ENCODE assay signal across 27 cellular contexts in the genomic region with DNA sequence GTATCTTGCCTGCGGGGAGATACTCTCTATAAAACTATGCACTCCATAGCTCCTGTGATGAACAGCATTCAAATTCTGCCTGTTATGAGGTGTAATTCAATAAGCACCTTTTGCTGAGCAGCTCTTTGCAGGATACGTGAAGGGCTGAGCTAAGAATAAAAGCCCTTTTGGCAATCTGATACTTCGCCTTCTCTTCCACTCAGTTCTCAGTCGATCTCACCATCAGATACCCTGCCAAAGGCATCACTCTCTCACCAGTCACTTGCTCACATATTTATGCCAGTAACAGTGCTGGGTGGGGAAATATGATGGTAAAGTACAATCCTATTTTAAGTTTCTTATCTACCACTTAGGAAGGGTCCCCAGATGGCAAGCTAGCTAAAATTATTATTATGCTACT.
DNase-seq lines count a peak whose midpoint lies in the region; ATAC-seq and TF ChIP-seq lines count a peak whose summit lies in the region.
"Had no signal": no experiment of that assay in that cellular context is flagged by ENCODE, and none has a peak within 500 bp of the region (broad histone marks: within the 10 kb centered on the region; RNA-seq: fewer than 3 reads in every experiment).

No MANE protein-coding gene starts in this region.

- in situ Hi-C loops in ACHN (cut with HindIII; ENCODE audit: low pct_ligation_motif_present, low pct_unique_long_range_greater_than_20kb, low sequenced_read_pairs) = no loop called here

- peaks cover 11% of the 10 kb centered on the region for H3K4me1 ChIP-seq in GM23338 (ENCODE audit: insufficient read depth)
- H3K4me1 ChIP-seq in CD8-positive, alpha-beta memory T cell (ENCODE audit: insufficient read depth, low read length) = no peaks in the 10 kb centered on the region
- H3K4me1 ChIP-seq: Peyer's patch had no signal

- H3F3A ChIP-seq in GM23338 (replicated peaks; ENCODE audit: low read depth) = no peaks in the 10 kb centered on the region

- no peaks in the 10 kb centered on the region for H3K27me3 ChIP-seq in GM23338 (ENCODE audit: insufficient read depth)
- no peaks in the 10 kb centered on the region for H3K27me3 ChIP-seq in CD8-positive, alpha-beta memory T cell (ENCODE audit: insufficient read depth, low read length, poor library complexity, severe bottlenecking)
- H3K27me3 ChIP-seq: adrenal gland, brain microvascular endothelial cell, Peyer's patch, sigmoid colon, stomach had no signal

- H3K4me3 Mint-ChIP-seq in GM23338 (no peak overlapping the region), nephron (no peak overlapping the region)
- H3K4me3 Mint-ChIP-seq in CD8-positive, alpha-beta memory T cell = no peak overlapping the region
- H3K4me3 Mint-ChIP-seq: activated T-cell treated with anti-CD3 and anti-CD28 coated beads, Interleukin-2, amount 50 U/mL, for 4 hours; CD8-positive, alpha-beta T cell; T-helper 17 cell had no signal

- H3K27me3 Mint-ChIP-seq in GM23338 (ENCODE audit: insufficient read depth, low read depth, poor library complexity) (peaks cover 6% of the 10 kb centered on the region), nephron (ENCODE audit: low read depth) (no peaks in the 10 kb centered on the region)
- peaks cover 23 to 36% of the 10 kb centered on the region in 2 donors for H3K27me3 Mint-ChIP-seq in CD8-positive, alpha-beta memory T cell

- H3K27ac Mint-ChIP-seq in GM23338 = no peak overlapping the region; the same call in 1 of the 2 replicates
- peak overlapping the region; percentile 58 to 83 (median 64) for H3K27ac Mint-ChIP-seq in nephron
- no peak overlapping the region for H3K27ac Mint-ChIP-seq in CD8-positive, alpha-beta memory T cell
- H3K27ac Mint-ChIP-seq: CD8-positive, alpha-beta T cell; T-helper 17 cell had no signal

- no peaks in the 10 kb centered on the region for H3K36me3 ChIP-seq in GM23338 (ENCODE audit: insufficient read depth)
- H3K36me3 ChIP-seq in CD8-positive, alpha-beta memory T cell (ENCODE audit: insufficient read depth, low read length) = no peaks in the 10 kb centered on the region
- H3K36me3 ChIP-seq: adrenal gland had no signal

- H3K9me2 ChIP-seq in GM23338 (ENCODE audit: insufficient read depth) = no peaks in the 10 kb centered on the region

- 0 out of 3 replicates have a peak, but pooled peaks have one; percentile 26 for ATAC-seq in GM23338
- ATAC-seq: activated T-cell treated with anti-CD3 and anti-CD28 coated beads, Interleukin-2, amount 50 U/mL, for 4 hours; CD8-positive, alpha-beta T cell; esophagus mucosa; mucosa of descending colon; T-helper 17 cell had no signal

- H3K79me2 ChIP-seq in GM23338 (replicated peaks; ENCODE audit: insufficient read depth) = no peaks in the 10 kb centered on the region

- H3K4me2 ChIP-seq in GM23338 = no peak overlapping the region

- H3K4me1 Mint-ChIP-seq in GM23338 (peaks cover 32% of the 10 kb centered on the region), nephron (peaks cover 60% of the 10 kb centered on the region)
- no peaks in the 10 kb centered on the region for H3K4me1 Mint-ChIP-seq in CD8-positive, alpha-beta memory T cell
- H3K4me1 Mint-ChIP-seq: T-helper 17 cell had no signal

- TF ChIP-seq CTCF in GM23338 (conservative IDR thresholded peaks at IDR 0.05; ENCODE audit: low read depth in 2 of 2) (no peak), VCaP (conservative IDR thresholded peaks at IDR 0.05) (no peak), nephron (IDR thresholded peaks at IDR 0.05; ENCODE audit: unreplicated experiment in 3 of 3) (no peak)

- H3K36me3 Mint-ChIP-seq in GM23338 (ENCODE audit: low read depth) (peaks cover 33% of the 10 kb centered on the region), nephron (ENCODE audit: low read depth) (peaks cover 15% of the 10 kb centered on the region)
- H3K36me3 Mint-ChIP-seq in CD8-positive, alpha-beta memory T cell = no peaks in the 10 kb centered on the region
- H3K36me3 Mint-ChIP-seq: CD8-positive, alpha-beta T cell had no signal

- no peak overlapping the region for H2AFZ ChIP-seq in GM23338

- DNase-seq in GM23338 (ENCODE audit: low spot score) (no peak), NCI-H1092 treated with DMSO at 0.1 percent for 48 hours (lab: John Stamatoyannopoulos, UW) (peak; percentile 85), ACHN (no peak), superior temporal gyrus (ENCODE audit: extremely low spot score) (no peak), mesenteric fat pad (ENCODE audit: low spot score) (no peak)
- DNase-seq in CD8-positive, alpha-beta memory T cell = no peak
- DNase-seq: activated CD4-positive, alpha-beta T cell treated with anti-CD3 and anti-CD28 coated beads for 48 hours; activated T-cell treated with anti-CD3 and anti-CD28 coated beads, Interleukin-2, amount 50 U/mL, for 4 hours; adrenal gland; brain microvascular endothelial cell; CD8-positive, alpha-beta T cell; DMS53; effector CD8-positive, alpha-beta T cell; GDM1; hippocampal formation; KBM-7; MM.1S; mucosa of descending colon; NCI-H187 treated with DMSO at 0.1 percent for 48 hours; Peyer's patch; sigmoid colon; stomach; T-helper 17 cell; trophoblast cell had no signal

- no peak overlapping the region for H3K4me3 ChIP-seq in GM23338
- H3K4me3 ChIP-seq in CD8-positive, alpha-beta memory T cell (ENCODE audit: low read length) = no peak overlapping the region
- H3K4me3 ChIP-seq: adrenal gland, mucosa of descending colon, Peyer's patch, sigmoid colon, stomach had no signal

- POLR2A ChIA-PET in CD8-positive, alpha-beta memory T cell (lab: Charles Lee) = no interaction called here

- H4K20me1 ChIP-seq in GM23338 (replicated peaks; ENCODE audit: insufficient read depth) = no peaks in the 10 kb centered on the region

- CTCF ChIA-PET in CD8-positive, alpha-beta memory T cell (lab: Charles Lee) = no interaction called here

- peak overlapping the region; percentile 50; the same call in 1 of the 2 replicates for H3K27ac ChIP-seq in GM23338 (ENCODE audit: low read depth)
- peak overlapping the region; percentile 70 for H3K27ac ChIP-seq in VCaP
- no peak overlapping the region for H3K27ac ChIP-seq in CD8-positive, alpha-beta memory T cell (ENCODE audit: low read depth, low read length)
- H3K27ac ChIP-seq: brain microvascular endothelial cell had no signal

- H3K9me3 ChIP-seq in CD8-positive, alpha-beta memory T cell (ENCODE audit: low read length) = no peaks in the 10 kb centered on the region
- H3K9me3 ChIP-seq: adrenal gland, mucosa of descending colon, Peyer's patch, sigmoid colon, stomach had no signal

- H3K9me3 Mint-ChIP-seq in GM23338 (peaks cover 3% of the 10 kb centered on the region; the same call in 1 of the 3 replicates), nephron (no peaks in the 10 kb centered on the region)
- no peaks in the 10 kb centered on the region for H3K9me3 Mint-ChIP-seq in CD8-positive, alpha-beta memory T cell
- H3K9me3 Mint-ChIP-seq: activated T-cell treated with anti-CD3 and anti-CD28 coated beads, Interleukin-2, amount 50 U/mL, for 4 hours; CD8-positive, alpha-beta T cell had no signal

TF ChIP-seq in GM23338, 12 proteins besides CTCF, POLR2A, EP300 and RAD21:
- TF ChIP-seq CREB1 (CRISPR knock-in tag; IDR thresholded peaks at IDR 0.05; ENCODE audit: low read depth) = no peak
- no peak for TF ChIP-seq EZH2phosphoT487 (IDR thresholded peaks at IDR 0.05; ENCODE audit: unreplicated experiment)
- no peak for TF ChIP-seq NANOG (IDR thresholded peaks at IDR 0.05; ENCODE audit: borderline replicate concordance)
- no peak for TF ChIP-seq JUNB (IDR thresholded peaks at IDR 0.05; ENCODE audit: unreplicated experiment)
TF ChIP-seq in GM23338: peak in this region for 0.

Comparison
In these comparisons a context has a peak if more than half of its experiments do, and no peak if none do; other contexts are left out.
1. H3K27ac Mint-ChIP-seq: peak in nephron (3 of 3); none in GM23338 (single experiment) and CD8-positive, alpha-beta memory T cell (0 of 8).